1 cellular context compared by ENCODE assay signal in the genomic region with DNA sequence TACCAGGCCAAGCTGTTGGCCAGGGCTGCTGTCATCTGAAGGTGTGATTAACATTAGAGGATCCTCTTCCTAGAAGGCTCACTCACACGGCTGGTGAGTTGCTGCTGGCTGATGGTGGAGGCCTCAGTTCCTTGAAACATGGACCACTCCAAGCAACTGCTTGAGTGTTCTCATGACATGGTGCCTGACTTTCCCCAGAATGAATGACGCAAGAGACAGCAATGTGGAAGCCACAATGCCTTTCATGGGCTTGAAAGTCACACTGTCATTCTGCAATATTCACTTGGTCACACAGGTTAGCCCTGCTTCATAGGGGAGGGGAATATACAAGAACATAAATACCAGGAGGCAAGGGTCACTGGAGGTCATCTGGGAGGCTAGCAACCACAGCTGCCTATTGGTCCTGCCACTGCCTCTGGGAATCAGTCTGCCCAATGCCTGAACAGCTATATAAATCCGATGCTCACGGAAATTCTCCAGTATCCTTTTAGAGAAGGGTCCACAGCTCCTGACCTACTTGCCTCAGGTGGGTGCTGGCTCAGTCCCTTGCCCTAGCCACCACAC.
TF ChIP-seq lines count a peak whose summit lies in the region.

No MANE protein-coding gene starts in this region.

TF ChIP-seq in K562, 482 proteins besides CTCF, POLR2A, EP300 and RAD21 (continued from another document):
- TF ChIP-seq, protein P1, sequence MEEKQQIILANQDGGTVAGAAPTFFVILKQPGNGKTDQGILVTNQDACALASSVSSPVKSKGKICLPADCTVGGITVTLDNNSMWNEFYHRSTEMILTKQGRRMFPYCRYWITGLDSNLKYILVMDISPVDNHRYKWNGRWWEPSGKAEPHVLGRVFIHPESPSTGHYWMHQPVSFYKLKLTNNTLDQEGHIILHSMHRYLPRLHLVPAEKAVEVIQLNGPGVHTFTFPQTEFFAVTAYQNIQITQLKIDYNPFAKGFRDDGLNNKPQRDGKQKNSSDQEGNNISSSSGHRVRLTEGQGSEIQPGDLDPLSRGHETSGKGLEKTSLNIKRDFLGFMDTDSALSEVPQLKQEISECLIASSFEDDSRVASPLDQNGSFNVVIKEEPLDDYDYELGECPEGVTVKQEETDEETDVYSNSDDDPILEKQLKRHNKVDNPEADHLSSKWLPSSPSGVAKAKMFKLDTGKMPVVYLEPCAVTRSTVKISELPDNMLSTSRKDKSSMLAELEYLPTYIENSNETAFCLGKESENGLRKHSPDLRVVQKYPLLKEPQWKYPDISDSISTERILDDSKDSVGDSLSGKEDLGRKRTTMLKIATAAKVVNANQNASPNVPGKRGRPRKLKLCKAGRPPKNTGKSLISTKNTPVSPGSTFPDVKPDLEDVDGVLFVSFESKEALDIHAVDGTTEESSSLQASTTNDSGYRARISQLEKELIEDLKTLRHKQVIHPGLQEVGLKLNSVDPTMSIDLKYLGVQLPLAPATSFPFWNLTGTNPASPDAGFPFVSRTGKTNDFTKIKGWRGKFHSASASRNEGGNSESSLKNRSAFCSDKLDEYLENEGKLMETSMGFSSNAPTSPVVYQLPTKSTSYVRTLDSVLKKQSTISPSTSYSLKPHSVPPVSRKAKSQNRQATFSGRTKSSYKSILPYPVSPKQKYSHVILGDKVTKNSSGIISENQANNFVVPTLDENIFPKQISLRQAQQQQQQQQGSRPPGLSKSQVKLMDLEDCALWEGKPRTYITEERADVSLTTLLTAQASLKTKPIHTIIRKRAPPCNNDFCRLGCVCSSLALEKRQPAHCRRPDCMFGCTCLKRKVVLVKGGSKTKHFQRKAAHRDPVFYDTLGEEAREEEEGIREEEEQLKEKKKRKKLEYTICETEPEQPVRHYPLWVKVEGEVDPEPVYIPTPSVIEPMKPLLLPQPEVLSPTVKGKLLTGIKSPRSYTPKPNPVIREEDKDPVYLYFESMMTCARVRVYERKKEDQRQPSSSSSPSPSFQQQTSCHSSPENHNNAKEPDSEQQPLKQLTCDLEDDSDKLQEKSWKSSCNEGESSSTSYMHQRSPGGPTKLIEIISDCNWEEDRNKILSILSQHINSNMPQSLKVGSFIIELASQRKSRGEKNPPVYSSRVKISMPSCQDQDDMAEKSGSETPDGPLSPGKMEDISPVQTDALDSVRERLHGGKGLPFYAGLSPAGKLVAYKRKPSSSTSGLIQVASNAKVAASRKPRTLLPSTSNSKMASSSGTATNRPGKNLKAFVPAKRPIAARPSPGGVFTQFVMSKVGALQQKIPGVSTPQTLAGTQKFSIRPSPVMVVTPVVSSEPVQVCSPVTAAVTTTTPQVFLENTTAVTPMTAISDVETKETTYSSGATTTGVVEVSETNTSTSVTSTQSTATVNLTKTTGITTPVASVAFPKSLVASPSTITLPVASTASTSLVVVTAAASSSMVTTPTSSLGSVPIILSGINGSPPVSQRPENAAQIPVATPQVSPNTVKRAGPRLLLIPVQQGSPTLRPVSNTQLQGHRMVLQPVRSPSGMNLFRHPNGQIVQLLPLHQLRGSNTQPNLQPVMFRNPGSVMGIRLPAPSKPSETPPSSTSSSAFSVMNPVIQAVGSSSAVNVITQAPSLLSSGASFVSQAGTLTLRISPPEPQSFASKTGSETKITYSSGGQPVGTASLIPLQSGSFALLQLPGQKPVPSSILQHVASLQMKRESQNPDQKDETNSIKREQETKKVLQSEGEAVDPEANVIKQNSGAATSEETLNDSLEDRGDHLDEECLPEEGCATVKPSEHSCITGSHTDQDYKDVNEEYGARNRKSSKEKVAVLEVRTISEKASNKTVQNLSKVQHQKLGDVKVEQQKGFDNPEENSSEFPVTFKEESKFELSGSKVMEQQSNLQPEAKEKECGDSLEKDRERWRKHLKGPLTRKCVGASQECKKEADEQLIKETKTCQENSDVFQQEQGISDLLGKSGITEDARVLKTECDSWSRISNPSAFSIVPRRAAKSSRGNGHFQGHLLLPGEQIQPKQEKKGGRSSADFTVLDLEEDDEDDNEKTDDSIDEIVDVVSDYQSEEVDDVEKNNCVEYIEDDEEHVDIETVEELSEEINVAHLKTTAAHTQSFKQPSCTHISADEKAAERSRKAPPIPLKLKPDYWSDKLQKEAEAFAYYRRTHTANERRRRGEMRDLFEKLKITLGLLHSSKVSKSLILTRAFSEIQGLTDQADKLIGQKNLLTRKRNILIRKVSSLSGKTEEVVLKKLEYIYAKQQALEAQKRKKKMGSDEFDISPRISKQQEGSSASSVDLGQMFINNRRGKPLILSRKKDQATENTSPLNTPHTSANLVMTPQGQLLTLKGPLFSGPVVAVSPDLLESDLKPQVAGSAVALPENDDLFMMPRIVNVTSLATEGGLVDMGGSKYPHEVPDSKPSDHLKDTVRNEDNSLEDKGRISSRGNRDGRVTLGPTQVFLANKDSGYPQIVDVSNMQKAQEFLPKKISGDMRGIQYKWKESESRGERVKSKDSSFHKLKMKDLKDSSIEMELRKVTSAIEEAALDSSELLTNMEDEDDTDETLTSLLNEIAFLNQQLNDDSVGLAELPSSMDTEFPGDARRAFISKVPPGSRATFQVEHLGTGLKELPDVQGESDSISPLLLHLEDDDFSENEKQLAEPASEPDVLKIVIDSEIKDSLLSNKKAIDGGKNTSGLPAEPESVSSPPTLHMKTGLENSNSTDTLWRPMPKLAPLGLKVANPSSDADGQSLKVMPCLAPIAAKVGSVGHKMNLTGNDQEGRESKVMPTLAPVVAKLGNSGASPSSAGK (IDR thresholded peaks at IDR 0.05), result peak; percentile 52
- TF ChIP-seq L3MBTL2 (IDR thresholded peaks at IDR 0.05), result peak; percentile 51
- peak; percentile 78; the same call in 1 of the 2 replicates for TF ChIP-seq ZSCAN32 (CRISPR knock-in tag; IDR thresholded peaks at IDR 0.05)
- TF ChIP-seq EP400 (IDR thresholded peaks at IDR 0.05), result 0 out of 2 replicates have a peak, but pooled peaks have one; percentile 23
- peak; percentile 74; the same call in 1 of the 2 replicates for TF ChIP-seq ZNF584 (CRISPR knock-in tag; IDR thresholded peaks at IDR 0.05; ENCODE audit: low read depth)
- TF ChIP-seq, protein P2, sequence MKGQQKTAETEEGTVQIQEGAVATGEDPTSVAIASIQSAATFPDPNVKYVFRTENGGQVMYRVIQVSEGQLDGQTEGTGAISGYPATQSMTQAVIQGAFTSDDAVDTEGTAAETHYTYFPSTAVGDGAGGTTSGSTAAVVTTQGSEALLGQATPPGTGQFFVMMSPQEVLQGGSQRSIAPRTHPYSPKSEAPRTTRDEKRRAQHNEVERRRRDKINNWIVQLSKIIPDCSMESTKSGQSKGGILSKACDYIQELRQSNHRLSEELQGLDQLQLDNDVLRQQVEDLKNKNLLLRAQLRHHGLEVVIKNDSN (CRISPR knock-in tag; IDR thresholded peaks at IDR 0.05), result no peak
- peak; percentile 89 for TF ChIP-seq CEBPB (tag; IDR thresholded peaks at IDR 0.05)
- no peak for TF ChIP-seq KAT8 (IDR thresholded peaks at IDR 0.05; ENCODE audit: low read depth)
- no peak for TF ChIP-seq POLR2H (tag; IDR thresholded peaks at IDR 0.05; ENCODE audit: low read depth)
- no peak for TF ChIP-seq CREB1 (IDR thresholded peaks at IDR 0.05)
- 0 out of 2 replicates have a peak, but pooled peaks have one; percentile 38 for TF ChIP-seq CREB1 (CRISPR knock-in tag; IDR thresholded peaks at IDR 0.05)
- TF ChIP-seq ZNF384 (IDR thresholded peaks at IDR 0.05; ENCODE audit: low read depth, low read length), result no peak
- TF ChIP-seq ZNF324 (CRISPR knock-in tag; IDR thresholded peaks at IDR 0.05), result 0 out of 2 replicates have a peak, but pooled peaks have one; percentile 26
- TF ChIP-seq ESRRA (IDR thresholded peaks at IDR 0.05; ENCODE audit: borderline replicate concordance, low read depth), result peak; percentile 85
- peak in 1 of 2 experiments; percentile 96; a peak in 2 of 4 replicates for TF ChIP-seq SRF (CRISPR knock-in tag; IDR thresholded peaks at IDR 0.05)
- TF ChIP-seq DMBX1 (CRISPR knock-in tag; IDR thresholded peaks at IDR 0.05; ENCODE audit: borderline replicate concordance), result peak; percentile 69; the same call in 1 of the 2 replicates
- TF ChIP-seq SNIP1 (IDR thresholded peaks at IDR 0.05; ENCODE audit: low read depth), result no peak
- TF ChIP-seq, protein P3, sequence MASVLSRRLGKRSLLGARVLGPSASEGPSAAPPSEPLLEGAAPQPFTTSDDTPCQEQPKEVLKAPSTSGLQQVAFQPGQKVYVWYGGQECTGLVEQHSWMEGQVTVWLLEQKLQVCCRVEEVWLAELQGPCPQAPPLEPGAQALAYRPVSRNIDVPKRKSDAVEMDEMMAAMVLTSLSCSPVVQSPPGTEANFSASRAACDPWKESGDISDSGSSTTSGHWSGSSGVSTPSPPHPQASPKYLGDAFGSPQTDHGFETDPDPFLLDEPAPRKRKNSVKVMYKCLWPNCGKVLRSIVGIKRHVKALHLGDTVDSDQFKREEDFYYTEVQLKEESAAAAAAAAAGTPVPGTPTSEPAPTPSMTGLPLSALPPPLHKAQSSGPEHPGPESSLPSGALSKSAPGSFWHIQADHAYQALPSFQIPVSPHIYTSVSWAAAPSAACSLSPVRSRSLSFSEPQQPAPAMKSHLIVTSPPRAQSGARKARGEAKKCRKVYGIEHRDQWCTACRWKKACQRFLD (CRISPR knock-in tag; IDR thresholded peaks at IDR 0.05), result no peak; the same call in 1 of the 2 replicates
- TF ChIP-seq ZNF121 (CRISPR knock-in tag; conservative IDR thresholded peaks at IDR 0.05), result no peak
- TF ChIP-seq BACH1 (tag; IDR thresholded peaks at IDR 0.05), result peak; percentile 68; the same call in 1 of the 2 replicates
- peak; percentile 85 for TF ChIP-seq ATF7 (IDR thresholded peaks at IDR 0.05)
- TF ChIP-seq, protein P4, sequence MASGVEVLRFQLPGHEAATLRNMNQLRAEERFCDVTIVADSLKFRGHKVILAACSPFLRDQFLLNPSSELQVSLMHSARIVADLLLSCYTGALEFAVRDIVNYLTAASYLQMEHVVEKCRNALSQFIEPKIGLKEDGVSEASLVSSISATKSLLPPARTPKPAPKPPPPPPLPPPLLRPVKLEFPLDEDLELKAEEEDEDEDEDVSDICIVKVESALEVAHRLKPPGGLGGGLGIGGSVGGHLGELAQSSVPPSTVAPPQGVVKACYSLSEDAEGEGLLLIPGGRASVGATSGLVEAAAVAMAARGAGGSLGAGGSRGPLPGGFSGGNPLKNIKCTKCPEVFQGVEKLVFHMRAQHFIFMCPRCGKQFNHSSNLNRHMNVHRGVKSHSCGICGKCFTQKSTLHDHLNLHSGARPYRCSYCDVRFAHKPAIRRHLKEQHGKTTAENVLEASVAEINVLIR (CRISPR knock-in tag; IDR thresholded peaks at IDR 0.05), result no peak
- TF ChIP-seq ZNF766 (CRISPR knock-in tag; conservative IDR thresholded peaks at IDR 0.05), result peak; percentile 71; the same call in 1 of the 2 replicates
TF ChIP-seq in K562: peak in this region for 33.
